Comparison of ENCODE assay signal across 23 cellular contexts in genomic region chr22:49136816-49137180, GRCh38.
"Had no signal": no experiment of that assay in that cellular context is flagged by ENCODE, and none has a peak within 500 bp of the region (broad histone marks: within the 10 kb centered on the region; RNA-seq: fewer than 3 reads in every experiment).

No MANE protein-coding gene starts in this region.

- H3K27ac ChIP-seq: left lung, parathyroid adenoma, psoas muscle, right lobe of liver, suprapubic skin, thoracic aorta, tibial artery, upper lobe of right lung had no signal

- H3K9ac ChIP-seq: parathyroid adenoma had no signal

- DNase-seq: hypothalamus; immature natural killer cell; kidney; left colon; left lung; mesendoderm; midbrain; mucosa of descending colon; naive thymus-derived CD4-positive, alpha-beta T cell; nucleus accumbens; psoas muscle; right lobe of liver; stimulated activated CD4-positive, alpha-beta T cell treated with anti-CD3 and anti-CD28 coated beads, Interleukin-4, amount 100 ng/mL, for 24 hours; stimulated activated naive CD4-positive, alpha-beta T cell; trophoblast cell; upper lobe of right lung had no signal

- H3K36me3 ChIP-seq: left lung, right lobe of liver, suprapubic skin, thoracic aorta, tibial artery, upper lobe of right lung had no signal

- H2AFZ ChIP-seq: parathyroid adenoma had no signal

- ATAC-seq: left colon; left lung; mucosa of descending colon; naive thymus-derived CD4-positive, alpha-beta T cell; psoas muscle; right lobe of liver; stimulated activated effector memory CD8-positive, alpha-beta T cell treated with anti-CD3 and anti-CD28 coated beads, Interleukin-12 subunit alpha, Interleukin-12 subunit beta, amount 100 ng/mL, for 72 hours; upper lobe of right lung had no signal

- H3K9me3 ChIP-seq: left lung, mucosa of descending colon, psoas muscle, right lobe of liver, suprapubic skin, thoracic aorta, tibial artery, upper lobe of right lung had no signal

- H3K4me1 ChIP-seq: left lung, parathyroid adenoma, psoas muscle, right lobe of liver, suprapubic skin, tibial artery, upper lobe of right lung had no signal

- H3K4me2 ChIP-seq: smooth muscle cell had no signal

- H3K4me3 ChIP-seq: left lung, lung, mucosa of descending colon, psoas muscle, right lobe of liver, smooth muscle cell, suprapubic skin, thoracic aorta, tibial artery, upper lobe of right lung had no signal
